10 cellular contexts compared by ENCODE assay signal in the genomic region with DNA sequence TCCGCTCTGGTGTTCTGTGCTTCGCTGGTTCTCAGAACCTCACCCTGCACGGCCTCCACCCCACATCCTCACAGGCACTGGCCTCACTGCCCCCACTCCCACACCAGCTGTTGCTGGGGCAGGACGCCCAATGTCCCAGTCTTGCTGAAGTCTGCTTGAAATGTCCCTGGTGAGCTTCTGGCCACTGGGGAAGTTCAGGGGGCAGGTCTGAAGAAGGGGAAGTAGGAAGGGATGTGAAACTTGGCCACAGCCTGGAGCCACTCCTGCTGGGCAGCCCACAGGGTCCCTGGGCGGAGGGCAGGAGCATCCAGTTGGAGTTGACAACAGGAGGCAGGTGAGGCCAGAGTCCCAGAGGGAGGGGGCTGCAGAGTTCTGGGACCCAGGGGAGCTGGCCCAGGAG. TPM values are rescaled to one million over a fixed set of nuclear protein-coding genes. Genes with fewer than 3 reads are reported as not detected.
A peak's percentile ranks its signal among the peaks of the same experiment; 100 is the strongest.
DNase-seq lines count a peak whose midpoint lies in the region; ATAC-seq and TF ChIP-seq lines count a peak whose summit lies in the region.
"Had no signal": no experiment of that assay in that cellular context is flagged by ENCODE, and none has a peak within 500 bp of the region (broad histone marks: within the 10 kb centered on the region; RNA-seq: fewer than 3 reads in every experiment).

A gene with protein sequence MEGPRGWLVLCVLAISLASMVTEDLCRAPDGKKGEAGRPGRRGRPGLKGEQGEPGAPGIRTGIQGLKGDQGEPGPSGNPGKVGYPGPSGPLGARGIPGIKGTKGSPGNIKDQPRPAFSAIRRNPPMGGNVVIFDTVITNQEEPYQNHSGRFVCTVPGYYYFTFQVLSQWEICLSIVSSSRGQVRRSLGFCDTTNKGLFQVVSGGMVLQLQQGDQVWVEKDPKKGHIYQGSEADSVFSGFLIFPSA (plus strand): TSS at position 260 of the 400 bp plus-strand sequence. CDS start 989 bp downstream, outside the sequence.

- in situ Hi-C loops in GM13977 (cut with MboI; ENCODE audit: low pct_unique_long_range_greater_than_20kb, low sequenced_read_pairs, unreplicated experiment), result loop anchor here (25.0 kb wide), 2 partner anchors 224 to 499 kb away; a partner anchor contains a TSS

- no peaks in the 10 kb centered on the region for H3K9me3 ChIP-seq in body of pancreas

- no peak for TF ChIP-seq CTCF in body of pancreas (IDR thresholded peaks at IDR 0.05)
- no peak for TF ChIP-seq CTCF in GM13977 (IDR thresholded peaks at IDR 0.05; ENCODE audit: extremely low read depth, insufficient read depth, missing control alignments)
- TF ChIP-seq CTCF in GM10248 (IDR thresholded peaks at IDR 0.05; ENCODE audit: control extremely low read depth, extremely low read depth, low read depth, missing control alignments), result no peak

- no peaks in the 10 kb centered on the region for H3K36me3 ChIP-seq in body of pancreas (replicated peaks in 1 of 2; ENCODE audit: insufficient read depth in 1 of 2, low read depth in 2 of 2)

- no peaks in the 10 kb centered on the region for H3K27me3 ChIP-seq in body of pancreas

- ATAC-seq in body of pancreas (no peak), left lobe of liver (peak; percentile 65), sciatic nerve (peak; percentile 89), GM18517 (IDR thresholded peaks at IDR 0.05; ENCODE audit: unreplicated experiment) (no peak)

- no peak within 1 kb of the TSS for H3K4me3 ChIP-seq in body of pancreas
- H3K4me3 ChIP-seq: PC-9 had no signal

- CTCF ChIA-PET in GM10248 (lab: Yijun Ruan, JAX), result interaction anchor here (1.1 to 1.6 kb wide), 2 partner anchors 17 to 531 kb away, joined by 3 read pairs; a partner anchor contains a TSS

- DNase-seq in C1 segment of cervical spinal cord (lab: John Stamatoyannopoulos, UW) (peak in 9 of 14 donors; percentile 10 to 68 (median 50)), body of pancreas (peak in 2 of 4 donors; percentile 28 to 75), left lobe of liver (ENCODE audit: low spot score) (no peak), sciatic nerve (ENCODE audit: low spot score) (peak; percentile 69), NCI-H2081 treated with DMSO at 0.1 percent for 48 hours (lab: John Stamatoyannopoulos, UW) (no peak), GM13977 (ENCODE audit: low spot score) (no peak), GM10248 (ENCODE audit: extremely low spot score) (no peak)
- DNase-seq: PC-9 had no signal

- WGBS in body of pancreas, 2 donors, result 71% methylated on average over 5 of the region's 5 CpGs

- peak within 1 kb of the TSS in 1 of 4 donors; percentile 42 for H3K27ac ChIP-seq in body of pancreas
- H3K27ac ChIP-seq: PC-9 had no signal

- H3K4me1 ChIP-seq in body of pancreas, result peaks cover 9% of the 10 kb centered on the region

- intact Hi-C loops in body of pancreas (cut with DNase I) (no loop called here), sciatic nerve (cut with DNase I) (loop anchor here (5.0 kb wide), 1 partner anchor 209 kb away; no protein-coding TSS in a partner anchor)

- TF ChIP-seq POLR2A in body of pancreas (IDR thresholded peaks at IDR 0.05), result peak in 1 of 3 donors; percentile 53

- POLR2A ChIA-PET in GM10248 (lab: Yijun Ruan, JAX), result no interaction called here

RNA-seq across cellular contexts. Expression of the gene that starts here (rescaled TPM):
- total RNA-seq in body of pancreas, result 10 to 100 TPM; 29.7 to 68.0 TPM
- total RNA-seq in left lobe of liver, result 65.3 TPM
- 109 TPM for total RNA-seq in sciatic nerve
- total RNA-seq: epithelial cell of proximal tubule, PC-9 had no signal

Comparison
In these comparisons a context has a peak if more than half of its experiments do, and no peak if none do; other contexts are left out.
1. DNase-seq: peak in C1 segment of cervical spinal cord (9 of 14) and sciatic nerve (single experiment); none in left lobe of liver (single experiment), NCI-H2081 treated with DMSO at 0.1 percent for 48 hours (single experiment), GM13977 (single experiment) and GM10248 (single experiment).
2. ATAC-seq: peak in left lobe of liver (single experiment) and sciatic nerve (single experiment); none in body of pancreas (single experiment) and GM18517 (single experiment).